8 cellular contexts compared by ENCODE assay signal in genomic region chr5:72508241-72509170, GRCh38. TPM values are rescaled to one million over a fixed set of nuclear protein-coding genes. Genes with fewer than 3 reads are reported as not detected.
DNase-seq lines count a peak whose midpoint lies in the region; ATAC-seq and TF ChIP-seq lines count a peak whose summit lies in the region.

No MANE protein-coding gene starts in this region.

- H3K9me3 ChIP-seq in MM.1S (replicated peaks; ENCODE audit: insufficient read depth, low read length): no peaks in the 10 kb centered on the region

- no peak overlapping the region for H3K4me3 ChIP-seq in MM.1S (ENCODE audit: low read length)

- H3K4me3 Mint-ChIP-seq in naive B cell: peak overlapping the region in 2 of 8 donors; percentile 53 to 61

- peaks cover 23 to 46% (median 46%) of the 10 kb centered on the region in 3 donors for H3K4me1 Mint-ChIP-seq in naive B cell

- H3K4me1 ChIP-seq in MM.1S (ENCODE audit: low read length): no peaks in the 10 kb centered on the region

- H3K9me3 Mint-ChIP-seq in naive B cell: no peaks in the 10 kb centered on the region

- H3K36me3 Mint-ChIP-seq in naive B cell: no peaks in the 10 kb centered on the region

- H3K9ac ChIP-seq in MM.1S (ENCODE audit: low read length): no peak overlapping the region

- H3K27me3 ChIP-seq in MM.1S (replicated peaks; ENCODE audit: insufficient read depth, low read length): no peaks in the 10 kb centered on the region

- H3K36me3 ChIP-seq in MM.1S (replicated peaks; ENCODE audit: insufficient read depth, low read length): no peaks in the 10 kb centered on the region

- no peaks in the 10 kb centered on the region for H3F3A ChIP-seq in MM.1S (ENCODE audit: insufficient read depth, low read length)

- ATAC-seq in GM18858 (IDR thresholded peaks at IDR 0.05; ENCODE audit: unreplicated experiment): peak; percentile 82
- peak; percentile 92 for ATAC-seq in HG02623 (IDR thresholded peaks at IDR 0.05; ENCODE audit: unreplicated experiment)
- peak; percentile 98 for ATAC-seq in naive B cell (ENCODE audit: low read depth in 2 of 2)

- no peaks in the 10 kb centered on the region for H3K9me2 ChIP-seq in MM.1S (replicated peaks; ENCODE audit: insufficient read depth, low read length)

- peak overlapping the region; percentile 28 to 82 (median 52) for H3K27ac Mint-ChIP-seq in naive B cell

- no peak for TF ChIP-seq CTCF in MM.1S (IDR thresholded peaks at IDR 0.05; ENCODE audit: low read length)

- H3K79me2 ChIP-seq in MM.1S (ENCODE audit: low read length): no peaks in the 10 kb centered on the region

- DNase-seq in NOMO-1 treated with DMSO at 0.1 percent for 48 hours (lab: John Stamatoyannopoulos, UW; ENCODE audit: unreplicated experiment) (peak; percentile 91), naive B cell (peak; percentile 64), NCI-H1694 treated with DMSO at 0.1 percent for 48 hours (lab: John Stamatoyannopoulos, UW) (no peak), T-helper 2 cell (no peak), MM.1S (no peak), NCI-H2196 treated with DMSO at 0.1 percent for 48 hours (lab: John Stamatoyannopoulos, UW; ENCODE audit: unreplicated experiment) (no peak)

- peaks cover 3 to 8% (median 4%) of the 10 kb centered on the region in 3 donors for H3K27me3 Mint-ChIP-seq in naive B cell

- no peak overlapping the region for H2AFZ ChIP-seq in MM.1S (ENCODE audit: low read length)

- H3K4me2 ChIP-seq in MM.1S (ENCODE audit: low read depth, low read length): no peak overlapping the region

- H3K27ac ChIP-seq in MM.1S (ENCODE audit: low read length): no peak overlapping the region

- H4K20me1 ChIP-seq in MM.1S (ENCODE audit: insufficient read depth, low read length): no peaks in the 10 kb centered on the region

RNA-seq across cellular contexts. Expression of gene ZNF366, which starts 1.3 kb away (rescaled TPM):
- not detected for polyA plus RNA-seq in naive B cell (ENCODE audit: low read depth in 6 of 6)

Comparison
In these comparisons a context has a peak if more than half of its experiments do, and no peak if none do; other contexts are left out.
1. DNase-seq: peak in NOMO-1 treated with DMSO at 0.1 percent for 48 hours (single experiment) and naive B cell (single experiment); none in NCI-H1694 treated with DMSO at 0.1 percent for 48 hours (single experiment), T-helper 2 cell (0 of 5), MM.1S (single experiment) and NCI-H2196 treated with DMSO at 0.1 percent for 48 hours (single experiment).
2. Peak in every context shown above with its lines, with median percentiles within 50 percentile points of each other: ATAC-seq.